8 cellular contexts compared by ENCODE assay signal in the genomic region with DNA sequence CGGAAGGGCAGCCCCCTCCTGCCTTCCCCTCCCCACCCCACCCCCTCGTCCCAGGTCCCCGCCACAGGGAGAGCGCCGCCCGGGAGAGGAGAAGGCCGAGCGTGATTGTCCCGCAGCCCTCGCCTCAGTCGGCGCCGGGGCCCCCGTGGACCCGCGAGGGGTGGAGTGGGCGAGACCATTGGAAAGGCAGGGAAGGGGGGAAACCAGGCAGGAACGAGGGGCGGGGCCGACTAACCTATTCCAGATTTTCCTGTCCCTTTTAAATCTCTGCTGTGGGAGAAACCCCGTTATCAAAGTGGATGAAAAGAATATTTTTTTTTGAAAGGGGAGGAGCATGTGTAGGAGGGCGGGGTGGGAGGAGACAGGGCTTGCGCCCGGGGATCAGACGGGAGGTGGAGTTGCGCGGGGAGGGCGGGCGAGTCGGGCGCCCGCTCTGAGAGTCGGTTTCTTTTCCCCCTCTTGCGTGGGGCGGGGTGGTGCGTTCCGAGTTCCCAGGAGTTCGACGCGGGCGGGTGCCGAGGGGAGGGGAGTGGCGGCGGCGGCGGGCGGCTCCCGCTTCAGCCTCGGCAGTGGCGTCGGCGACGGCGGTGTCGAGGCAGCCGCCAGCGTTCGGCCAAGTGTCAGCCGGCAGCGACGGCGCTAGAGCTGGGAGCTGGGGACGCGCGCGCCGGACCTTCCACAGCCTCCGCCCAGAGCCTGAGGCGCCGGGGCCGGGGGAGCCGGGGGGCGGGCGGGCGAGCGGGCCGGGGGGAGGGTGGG. TPM values are rescaled to one million over a fixed set of nuclear protein-coding genes. Genes with fewer than 3 reads are reported as not detected.
DNase-seq lines count a peak whose midpoint lies in the region; ATAC-seq, FAIRE-seq and TF ChIP-seq lines count a peak whose summit lies in the region.

A gene with protein sequence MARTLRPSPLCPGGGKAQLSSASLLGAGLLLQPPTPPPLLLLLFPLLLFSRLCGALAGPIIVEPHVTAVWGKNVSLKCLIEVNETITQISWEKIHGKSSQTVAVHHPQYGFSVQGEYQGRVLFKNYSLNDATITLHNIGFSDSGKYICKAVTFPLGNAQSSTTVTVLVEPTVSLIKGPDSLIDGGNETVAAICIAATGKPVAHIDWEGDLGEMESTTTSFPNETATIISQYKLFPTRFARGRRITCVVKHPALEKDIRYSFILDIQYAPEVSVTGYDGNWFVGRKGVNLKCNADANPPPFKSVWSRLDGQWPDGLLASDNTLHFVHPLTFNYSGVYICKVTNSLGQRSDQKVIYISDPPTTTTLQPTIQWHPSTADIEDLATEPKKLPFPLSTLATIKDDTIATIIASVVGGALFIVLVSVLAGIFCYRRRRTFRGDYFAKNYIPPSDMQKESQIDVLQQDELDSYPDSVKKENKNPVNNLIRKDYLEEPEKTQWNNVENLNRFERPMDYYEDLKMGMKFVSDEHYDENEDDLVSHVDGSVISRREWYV (plus strand): TSS at position 560 of the 759 bp plus-strand sequence. CDS start 202 bp downstream, outside the sequence.

- intact Hi-C loops in activated CD4-positive, alpha-beta T cell treated with anti-CD3 and anti-CD28 coated beads, Interleukin-2, amount 10 ng/mL, durations not matched to agents 24 days and 14 days (cut with micrococcal nuclease) = loop anchor here (1.0 to 10.0 kb wide), 6 partner anchors 167 to 903 kb away; a partner anchor contains a TSS
- intact Hi-C loops in spleen (cut with DNase I; ENCODE audit: low total_unique reads) = no loop called here

- 1 to 3% (median 1%) methylated on average over 34 to 77 of the region's 77 CpGs for WGBS in spleen, 5 donors

- H3K9me3 Mint-ChIP-seq in activated CD4-positive, alpha-beta T cell treated with anti-CD3 and anti-CD28 coated beads, Interleukin-2, amount 10 ng/mL, durations not matched to agents 24 days and 14 days = no peaks in the 10 kb centered on the region

- H3K27me3 Mint-ChIP-seq in activated CD4-positive, alpha-beta T cell treated with anti-CD3 and anti-CD28 coated beads, Interleukin-2, amount 10 ng/mL, durations not matched to agents 24 days and 14 days = peaks cover 55% of the 10 kb centered on the region

- no peaks in the 10 kb centered on the region for H3K36me3 Mint-ChIP-seq in activated CD4-positive, alpha-beta T cell treated with anti-CD3 and anti-CD28 coated beads, Interleukin-2, amount 10 ng/mL, durations not matched to agents 24 days and 14 days (ENCODE audit: low read depth)

- TF ChIP-seq CTCF in GM10248 (IDR thresholded peaks at IDR 0.05; ENCODE audit: control extremely low read depth, extremely low read depth, low read depth, missing control alignments) = no peak
- TF ChIP-seq CTCF in keratinocyte (optimal IDR thresholded peaks at IDR 0.05 in 1 of 3, IDR thresholded peaks at IDR 0.05 in 1 of 3, conservative IDR thresholded peaks at IDR 0.05 in 1 of 3; ENCODE audit: extremely low read depth in 1 of 3, insufficient read depth in 2 of 3, low read length in 3 of 3) = no peak
- no peak for TF ChIP-seq CTCF in spleen (IDR thresholded peaks at IDR 0.05 in 8 of 11, conservative IDR thresholded peaks at IDR 0.05 in 3 of 11)

- POLR2A ChIA-PET in GM10248 (lab: Yijun Ruan, JAX) = no interaction called here

- H3K4me3 ChIP-seq in keratinocyte (ENCODE audit: control insufficient read depth in 2 of 3, extremely low read depth in 1 of 3, insufficient read depth in 2 of 3, low read depth in 1 of 3, low read length in 3 of 3) (peak within 1 kb of the TSS; percentile 38 to 67 (median 55)), spleen (peak within 1 kb of the TSS; percentile 57 to 87 (median 65))

- CTCF ChIA-PET in GM10248 (lab: Yijun Ruan, JAX) = interaction anchor here (4.2 kb wide), 1 partner anchor 9 kb away, joined by 26 read pairs; no protein-coding TSS in a partner anchor

- no peak for TF ChIP-seq POLR2A in spleen (IDR thresholded peaks at IDR 0.05)

- H3K4me3 Mint-ChIP-seq in activated CD4-positive, alpha-beta T cell treated with anti-CD3 and anti-CD28 coated beads, Interleukin-2, amount 10 ng/mL, durations not matched to agents 24 days and 14 days = peak within 1 kb of the TSS; percentile 94

- no peak within 1 kb of the TSS for H3K9ac ChIP-seq in keratinocyte (ENCODE audit: control insufficient read depth, extremely low read depth, insufficient read depth, low read length)

- H3K9me1 ChIP-seq in keratinocyte (ENCODE audit: control insufficient read depth, extremely low read depth, insufficient read depth, low read length) = no peaks in the 10 kb centered on the region

- FAIRE-seq in keratinocyte (lab: Jason Lieb, UNC) = no peak

- peak within 1 kb of the TSS; percentile 73 for H3K4me2 ChIP-seq in keratinocyte (ENCODE audit: control insufficient read depth, extremely low read depth, insufficient read depth, low read depth, low read length)

- no peaks in the 10 kb centered on the region for H3K79me2 ChIP-seq in keratinocyte (ENCODE audit: control insufficient read depth, insufficient read depth, low read length)

- dilution Hi-C loops in keratinocyte (cut with MboI; ENCODE audit: extremely low pct_ligation_motif_present, low sequenced_read_pairs) = no loop called here

- no peaks in the 10 kb centered on the region for H4K20me1 ChIP-seq in keratinocyte (ENCODE audit: control insufficient read depth, extremely low read depth, insufficient read depth, low read length)

- peak within 1 kb of the TSS; percentile 74 for H2AFZ ChIP-seq in keratinocyte (ENCODE audit: control insufficient read depth, low read length)

- H3K27ac ChIP-seq in cingulate gyrus (ENCODE audit: low read depth, low read length) = peak within 1 kb of the TSS; percentile 90
- H3K27ac ChIP-seq in keratinocyte (ENCODE audit: control insufficient read depth, insufficient read depth, low read length) = no peak within 1 kb of the TSS
- peak within 1 kb of the TSS; percentile 44 to 88 (median 84) for H3K27ac ChIP-seq in spleen

- H3K36me3 ChIP-seq in keratinocyte (ENCODE audit: control insufficient read depth in 2 of 2, extremely low read depth in 1 of 2, insufficient read depth in 2 of 2, low read length in 2 of 2) = no peaks in the 10 kb centered on the region
- H3K36me3 ChIP-seq in spleen = no peaks in the 10 kb centered on the region

- H3K9me3 ChIP-seq in keratinocyte (ENCODE audit: control insufficient read depth, low read depth, low read length) (no peaks in the 10 kb centered on the region), spleen (no peaks in the 10 kb centered on the region)

- DNase-seq in GM10248 (ENCODE audit: extremely low spot score) (peak; percentile 60), NCI-H2081 (lab: John Stamatoyannopoulos, UW) (peak; percentile 86 to 87), keratinocyte (ENCODE audit: low read depth, low spot score) (peak; percentile 7), spleen (peak; percentile 91)
- DNase-seq in activated CD4-positive, alpha-beta T cell treated with anti-CD3 and anti-CD28 coated beads, Interleukin-2, amount 10 ng/mL, durations not matched to agents 24 days and 14 days = peak; percentile 94

- ATAC-seq in HG02610 (IDR thresholded peaks at IDR 0.05; ENCODE audit: unreplicated experiment) (peak; percentile 75), HG03469 (IDR thresholded peaks at IDR 0.05; ENCODE audit: unreplicated experiment) (no peak)

- H3K4me1 Mint-ChIP-seq in activated CD4-positive, alpha-beta T cell treated with anti-CD3 and anti-CD28 coated beads, Interleukin-2, amount 10 ng/mL, durations not matched to agents 24 days and 14 days = peaks cover 30% of the 10 kb centered on the region

- H3K27me3 ChIP-seq in keratinocyte (ENCODE audit: control insufficient read depth, extremely low read depth, insufficient read depth, low read length) (peaks cover 33% of the 10 kb centered on the region), spleen (replicated peaks in 1 of 7) (peaks cover 0 to 64% (median 31%) of the 10 kb centered on the region in 7 donors)

- H3K4me1 ChIP-seq in keratinocyte (ENCODE audit: control insufficient read depth, extremely low read depth, insufficient read depth, low read length) = no peaks in the 10 kb centered on the region
- H3K4me1 ChIP-seq in spleen = peaks cover 0 to 46% (median 25%) of the 10 kb centered on the region in 6 donors

- peak within 1 kb of the TSS; percentile 87 for H3K27ac Mint-ChIP-seq in activated CD4-positive, alpha-beta T cell treated with anti-CD3 and anti-CD28 coated beads, Interleukin-2, amount 10 ng/mL, durations not matched to agents 24 days and 14 days

RNA-seq across cellular contexts. Expression of the gene that starts here (rescaled TPM):
- 3.0 and 4.4 TPM in 2 replicates for total RNA-seq in activated CD4-positive, alpha-beta T cell treated with anti-CD3 and anti-CD28 coated beads, Interleukin-2, amount 10 ng/mL, durations not matched to agents 24 days and 14 days
- polyA plus RNA-seq in keratinocyte (1.8 to 2.1 TPM (median 1.9 TPM) in 3 replicates), spleen (under 1 TPM; 0.43 to 0.86 (median 0.58) TPM)
- 0.66 TPM for polyA plus RNA-seq in keratinocyte (2011; ENCODE audit: low read depth)
- polyA plus RNA-seq in keratinocyte (2011; cell fraction: cytosol; rRNA removed) = 1.2 and 3.1 TPM in 2 replicates
- polyA plus RNA-seq in keratinocyte (2011; cell fraction: nucleus; rRNA removed) = 2.2 and 2.6 TPM in 2 replicates
- polyA plus RNA-seq in keratinocyte (2012; ENCODE audit: low replicate concordance) = 0.27 and 1.3 TPM in 2 replicates
- 0.30 to 3.6 TPM (median 2.1 TPM) in 3 replicates for polyA minus RNA-seq in keratinocyte
- polyA minus RNA-seq in keratinocyte (2011; cell fraction: cytosol; rRNA and poly(A)+ RNA removed) = 3.6 TPM
- polyA minus RNA-seq in keratinocyte (2011; cell fraction: nucleus; rRNA and poly(A)+ RNA removed) = 5.6 and 10.1 TPM in 2 replicates
- 10 to 100 TPM in 2 of 7 donors, 1 to 10 TPM in 5; 5.8 to 12.5 (median 8.9) TPM for total RNA-seq in spleen

Comparison
In these comparisons a context has a peak if more than half of its experiments do, and no peak if none do; other contexts are left out.
1. DNase-seq: peak in every context shown above with its lines; median percentile 94 in activated CD4-positive, alpha-beta T cell treated with anti-CD3 and anti-CD28 coated beads, Interleukin-2, amount 10 ng/mL, durations not matched to agents 24 days and 14 days; 91 in spleen; 86 in NCI-H2081; 60 in GM10248; 7 in keratinocyte.